ENCODE assay signal across 15 cellular contexts in the genomic region with DNA sequence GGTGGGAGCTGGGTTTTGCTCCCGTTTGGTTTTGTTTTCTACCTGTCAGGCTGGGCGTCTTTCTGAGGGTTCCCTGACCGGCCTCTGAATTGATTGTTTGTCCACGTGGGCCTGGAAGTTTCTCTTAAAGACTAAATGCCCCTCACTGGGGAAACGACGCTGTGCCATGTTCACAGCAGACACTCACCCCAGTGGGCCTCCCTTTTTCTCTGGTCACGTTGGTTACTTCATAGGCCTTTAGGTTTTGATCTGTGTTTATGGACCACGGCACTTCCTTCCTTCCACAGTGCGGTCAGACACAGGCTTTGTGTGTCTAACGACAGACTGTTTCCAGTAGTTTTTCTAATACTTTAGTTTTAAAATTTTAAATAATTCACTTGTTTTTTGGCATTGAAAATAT.
DNase-seq lines count a peak whose midpoint lies in the region; ATAC-seq lines count a peak whose summit lies in the region.
"Had no signal": no experiment of that assay in that cellular context is flagged by ENCODE, and none has a peak within 500 bp of the region (broad histone marks: within the 10 kb centered on the region; RNA-seq: fewer than 3 reads in every experiment).

No MANE protein-coding gene starts in this region.

- no peak for ATAC-seq in GM21529 (IDR thresholded peaks at IDR 0.05; ENCODE audit: unreplicated experiment)

- peaks cover 34% of the 10 kb centered on the region for H3K4me1 Mint-ChIP-seq in stimulated activated naive CD8-positive, alpha-beta T cell treated with anti-CD3 and anti-CD28 coated beads, Interleukin-15, Interleukin-2, amounts not matched to agents 100 ng/mL and 50 ng/mL, for 24 hours (ENCODE audit: low read depth)

- peak overlapping the region; percentile 29 for H3K27ac ChIP-seq in cingulate gyrus (ENCODE audit: low read depth, low read length)
- H3K27ac ChIP-seq: thoracic aorta had no signal

- DNase-seq in activated CD8-positive, alpha-beta memory T cell treated with anti-CD3 and anti-CD28 coated beads, Interleukin-2, amount 50 U/mL, for 1 hour (ENCODE audit: extremely low read depth) = peak; percentile 21
- DNase-seq in activated CD8-positive, alpha-beta memory T cell treated with anti-CD3 and anti-CD28 coated beads, Interleukin-2, amount 50 U/mL, for 48 hours = no peak
- DNase-seq in NOMO-1 treated with dmso at 0.1 percent for 144 hours (lab: John Stamatoyannopoulos, UW; ENCODE audit: unreplicated experiment) (peak; percentile 22), NCI-H510A (lab: John Stamatoyannopoulos, UW) (no peak)
- no peak for DNase-seq in stimulated activated naive CD4-positive, alpha-beta T cell treated with Interleukin-2 at 50 U/mL for 16 hours (lab: John Stamatoyannopoulos, UW)
- DNase-seq: ACHN; activated CD4-positive, alpha-beta T cell treated with anti-CD3 and anti-CD28 coated beads for 4 hours; DND-41; NCI-H1092; NCI-H524; stimulated activated CD4-positive, alpha-beta T cell treated with anti-CD3 and anti-CD28 coated beads, Interleukin-4, amount 100 ng/mL, for 4 hours had no signal

- no peaks in the 10 kb centered on the region for H3K9me3 Mint-ChIP-seq in stimulated activated naive CD8-positive, alpha-beta T cell treated with anti-CD3 and anti-CD28 coated beads, Interleukin-15, Interleukin-2, amounts not matched to agents 100 ng/mL and 50 ng/mL, for 24 hours

- H3K27ac Mint-ChIP-seq in stimulated activated naive CD8-positive, alpha-beta T cell treated with anti-CD3 and anti-CD28 coated beads, Interleukin-15, Interleukin-2, amounts not matched to agents 100 ng/mL and 50 ng/mL, for 24 hours = no peak overlapping the region

- no peaks in the 10 kb centered on the region for H3K27me3 Mint-ChIP-seq in stimulated activated naive CD8-positive, alpha-beta T cell treated with anti-CD3 and anti-CD28 coated beads, Interleukin-15, Interleukin-2, amounts not matched to agents 100 ng/mL and 50 ng/mL, for 24 hours

- H3K4me3 Mint-ChIP-seq in stimulated activated naive CD8-positive, alpha-beta T cell treated with anti-CD3 and anti-CD28 coated beads, Interleukin-15, Interleukin-2, amounts not matched to agents 100 ng/mL and 50 ng/mL, for 24 hours = peak overlapping the region; percentile 64

- peaks cover 54% of the 10 kb centered on the region for H3K36me3 Mint-ChIP-seq in stimulated activated naive CD8-positive, alpha-beta T cell treated with anti-CD3 and anti-CD28 coated beads, Interleukin-15, Interleukin-2, amounts not matched to agents 100 ng/mL and 50 ng/mL, for 24 hours (ENCODE audit: low read depth)

Comparison
In these comparisons a context has a peak if more than half of its experiments do, and no peak if none do; other contexts are left out.
1. DNase-seq: peak in activated CD8-positive, alpha-beta memory T cell treated with anti-CD3 and anti-CD28 coated beads, Interleukin-2, amount 50 U/mL, for 1 hour (single experiment) and NOMO-1 treated with dmso at 0.1 percent for 144 hours (single experiment); none in activated CD8-positive, alpha-beta memory T cell treated with anti-CD3 and anti-CD28 coated beads, Interleukin-2, amount 50 U/mL, for 48 hours (single experiment), stimulated activated naive CD4-positive, alpha-beta T cell treated with Interleukin-2 at 50 U/mL for 16 hours (single experiment) and NCI-H510A (single experiment).